9 cellular contexts compared by ENCODE assay signal in genomic region chr16:3690470-3690918, GRCh38. TPM values are rescaled to one million over a fixed set of nuclear protein-coding genes. Genes with fewer than 3 reads are reported as not detected.
DNase-seq lines count a peak whose midpoint lies in the region; ATAC-seq lines count a peak whose summit lies in the region.
"Had no signal": no experiment of that assay in that cellular context is flagged by ENCODE, and none has a peak within 500 bp of the region (broad histone marks: within the 10 kb centered on the region; RNA-seq: fewer than 3 reads in every experiment).

No MANE protein-coding gene starts in this region.

- H3K9me3 Mint-ChIP-seq in activated CD4-positive, alpha-beta T cell treated with anti-CD3 and anti-CD28 coated beads, Interleukin-2, amount 10 ng/mL, durations not matched to agents 7 days and 5 days = no peaks in the 10 kb centered on the region
- H3K9me3 Mint-ChIP-seq: stimulated activated naive CD8-positive, alpha-beta T cell treated with anti-CD3 and anti-CD28 coated beads, Interleukin-15, Interleukin-2, amounts not matched to agents 100 ng/mL and 50 ng/mL, for 24 hours had no signal

- peak; percentile 86 for DNase-seq in G401 (ENCODE audit: low spot score)
- peak; percentile 9 for DNase-seq in NCI-H510A (lab: John Stamatoyannopoulos, UW)
- DNase-seq in activated CD4-positive, alpha-beta T cell treated with anti-CD3 and anti-CD28 coated beads, Interleukin-2, amount 10 ng/mL, durations not matched to agents 7 days and 5 days = peak; percentile 86
- peak; percentile 84 for DNase-seq in left lobe of liver (ENCODE audit: low spot score)
- DNase-seq in stimulated activated CD4-positive, alpha-beta T cell treated with anti-CD3 and anti-CD28 coated beads, Interleukin-1b, Interleukin-23, amount 100 ng/mL, for 4 hours (ENCODE audit: low read depth in 2 of 2) = peak; percentile 74 to 75

- H3K27ac ChIP-seq in cingulate gyrus (ENCODE audit: low read depth, low read length) = peak overlapping the region; percentile 75

- CTCF ChIA-PET in activated CD4-positive, alpha-beta T cell treated with anti-CD3 and anti-CD28 coated beads, Interleukin-2, amount 10 ng/mL, durations not matched to agents 7 days and 5 days (lab: Charles Lee) = interaction anchor here (0.8 to 1.4 kb wide), 5 partner anchors 9 to 23 kb away, joined by 3 to 6 read pairs (median 3); no protein-coding TSS in a partner anchor

- ATAC-seq in HG03108 (IDR thresholded peaks at IDR 0.05; ENCODE audit: unreplicated experiment) (peak; percentile 85), left lobe of liver (peak; percentile 98), GM18519 (IDR thresholded peaks at IDR 0.05; ENCODE audit: low FRiP score, unreplicated experiment) (no peak)

- no peak overlapping the region for H3K4me3 Mint-ChIP-seq in activated CD4-positive, alpha-beta T cell treated with anti-CD3 and anti-CD28 coated beads, Interleukin-2, amount 10 ng/mL, durations not matched to agents 7 days and 5 days
- H3K4me3 Mint-ChIP-seq: stimulated activated naive CD8-positive, alpha-beta T cell treated with anti-CD3 and anti-CD28 coated beads, Interleukin-15, Interleukin-2, amounts not matched to agents 100 ng/mL and 50 ng/mL, for 24 hours had no signal

- in situ Hi-C loops in G401 (cut with HindIII; ENCODE audit: low sequenced_read_pairs) = no loop called here

- H3K36me3 Mint-ChIP-seq in activated CD4-positive, alpha-beta T cell treated with anti-CD3 and anti-CD28 coated beads, Interleukin-2, amount 10 ng/mL, durations not matched to agents 7 days and 5 days (ENCODE audit: low read depth) = peaks cover 21% of the 10 kb centered on the region

- peaks cover 9% of the 10 kb centered on the region for H3K4me1 Mint-ChIP-seq in activated CD4-positive, alpha-beta T cell treated with anti-CD3 and anti-CD28 coated beads, Interleukin-2, amount 10 ng/mL, durations not matched to agents 7 days and 5 days

- POLR2A ChIA-PET in activated CD4-positive, alpha-beta T cell treated with anti-CD3 and anti-CD28 coated beads, Interleukin-2, amount 10 ng/mL, durations not matched to agents 7 days and 5 days (lab: Charles Lee) = no interaction called here

- H3K27me3 Mint-ChIP-seq in activated CD4-positive, alpha-beta T cell treated with anti-CD3 and anti-CD28 coated beads, Interleukin-2, amount 10 ng/mL, durations not matched to agents 7 days and 5 days = no peaks in the 10 kb centered on the region
- H3K27me3 Mint-ChIP-seq: stimulated activated naive CD8-positive, alpha-beta T cell treated with anti-CD3 and anti-CD28 coated beads, Interleukin-15, Interleukin-2, amounts not matched to agents 100 ng/mL and 50 ng/mL, for 24 hours had no signal

- H3K27ac Mint-ChIP-seq in activated CD4-positive, alpha-beta T cell treated with anti-CD3 and anti-CD28 coated beads, Interleukin-2, amount 10 ng/mL, durations not matched to agents 7 days and 5 days = peak overlapping the region; percentile 46
- H3K27ac Mint-ChIP-seq: stimulated activated naive CD8-positive, alpha-beta T cell treated with anti-CD3 and anti-CD28 coated beads, Interleukin-15, Interleukin-2, amounts not matched to agents 100 ng/mL and 50 ng/mL, for 24 hours had no signal

RNA-seq across cellular contexts. Expression of gene TRAP1, which starts 26.8 kb away (rescaled TPM):
- 75.6 and 93.8 TPM in 2 replicates for total RNA-seq in G401 (2014; rRNA removed; shearing (Covaris generic))
- total RNA-seq in activated CD4-positive, alpha-beta T cell treated with anti-CD3 and anti-CD28 coated beads, Interleukin-2, amount 10 ng/mL, durations not matched to agents 7 days and 5 days = 100 to 1,000 TPM in 1 of 2 experiments, 10 to 100 TPM in 1; 99.5 to 101 TPM
- total RNA-seq in left lobe of liver = 154 TPM

RNA-seq across cellular contexts. Expression of gene DNASE1, which starts 36.0 kb away (rescaled TPM):
- 9.4 and 15.4 TPM in 2 replicates for total RNA-seq in G401 (2014; rRNA removed; shearing (Covaris generic))
- total RNA-seq in activated CD4-positive, alpha-beta T cell treated with anti-CD3 and anti-CD28 coated beads, Interleukin-2, amount 10 ng/mL, durations not matched to agents 7 days and 5 days = 10 to 100 TPM; 39.7 to 44.2 TPM
- 4.6 TPM for total RNA-seq in left lobe of liver

Comparison
In these comparisons a context has a peak if more than half of its experiments do, and no peak if none do; other contexts are left out.
1. DNase-seq: peak in every context shown above with its lines; median percentile 86 in G401; 86 in activated CD4-positive, alpha-beta T cell treated with anti-CD3 and anti-CD28 coated beads, Interleukin-2, amount 10 ng/mL, durations not matched to agents 7 days and 5 days; 84 in left lobe of liver; 74 in stimulated activated CD4-positive, alpha-beta T cell treated with anti-CD3 and anti-CD28 coated beads, Interleukin-1b, Interleukin-23, amount 100 ng/mL, for 4 hours; 9 in NCI-H510A.